Comparison of ENCODE assay signal across 1 cellular context in genomic region chr9:136307215-136307750, GRCh38.
TF ChIP-seq lines count a peak whose summit lies in the region.

No MANE protein-coding gene starts in this region.

TF ChIP-seq in HepG2, 621 proteins besides CTCF, POLR2A, EP300 and RAD21 (continues in another document):
- TF ChIP-seq ZBTB39 (CRISPR knock-in tag; IDR thresholded peaks at IDR 0.05) = no peak
- no peak for TF ChIP-seq ZKSCAN8 (CRISPR knock-in tag; IDR thresholded peaks at IDR 0.05; ENCODE audit: borderline replicate concordance)
- no peak for TF ChIP-seq KDM5A (IDR thresholded peaks at IDR 0.05; ENCODE audit: borderline replicate concordance, low read length)
- peak; percentile 82; the same call in 1 of the 2 replicates for TF ChIP-seq TRIM22 (IDR thresholded peaks at IDR 0.05)
- no peak for TF ChIP-seq ZKSCAN1 (IDR thresholded peaks at IDR 0.05; ENCODE audit: low read length)
- TF ChIP-seq PLRG1 (conservative IDR thresholded peaks at IDR 0.05) = 0 out of 2 replicates have a peak, but pooled peaks have one; percentile 34
- TF ChIP-seq SMAD1 (CRISPR knock-in tag; IDR thresholded peaks at IDR 0.05; ENCODE audit: borderline replicate concordance, low read depth) = no peak
- no peak for TF ChIP-seq ZXDC (CRISPR knock-in tag; IDR thresholded peaks at IDR 0.05)
- TF ChIP-seq ZNF678 (CRISPR knock-in tag; IDR thresholded peaks at IDR 0.05) = no peak
- no peak for TF ChIP-seq EZH2 (conservative IDR thresholded peaks at IDR 0.05; ENCODE audit: low read depth, low read length)
- no peak for TF ChIP-seq CERS6 (CRISPR knock-in tag; IDR thresholded peaks at IDR 0.05)
- TF ChIP-seq GATA4 (IDR thresholded peaks at IDR 0.05; ENCODE audit: borderline replicate concordance, low read depth) = no peak
- no peak for TF ChIP-seq NFE2L1 (CRISPR knock-in tag; IDR thresholded peaks at IDR 0.05; ENCODE audit: borderline replicate concordance)
- TF ChIP-seq ZNF773 (CRISPR knock-in tag; IDR thresholded peaks at IDR 0.05; ENCODE audit: borderline replicate concordance) = no peak
- no peak for TF ChIP-seq THRA (CRISPR knock-in tag; IDR thresholded peaks at IDR 0.05; ENCODE audit: borderline replicate concordance)
- TF ChIP-seq ZBTB40 (IDR thresholded peaks at IDR 0.05) = peak; percentile 23; the same call in 1 of the 2 replicates
- no peak for TF ChIP-seq ZBTB40 (CRISPR knock-in tag; IDR thresholded peaks at IDR 0.05)
- TF ChIP-seq HOMEZ (CRISPR knock-in tag; IDR thresholded peaks at IDR 0.05; ENCODE audit: low read depth) = no peak
- no peak for TF ChIP-seq ZNF747 (CRISPR knock-in tag; IDR thresholded peaks at IDR 0.05; ENCODE audit: borderline replicate concordance)
- TF ChIP-seq PATZ1 (CRISPR knock-in tag; IDR thresholded peaks at IDR 0.05) = no peak
- no peak for TF ChIP-seq ZNF468 (CRISPR knock-in tag; IDR thresholded peaks at IDR 0.05)
- TF ChIP-seq IRF2 (CRISPR knock-in tag; IDR thresholded peaks at IDR 0.05) = no peak
- TF ChIP-seq DMAP1 (CRISPR knock-in tag; IDR thresholded peaks at IDR 0.05) = no peak
- TF ChIP-seq ZSCAN22 (CRISPR knock-in tag; IDR thresholded peaks at IDR 0.05) = no peak
- TF ChIP-seq CREM (IDR thresholded peaks at IDR 0.05) = no peak
- no peak for TF ChIP-seq CREM (CRISPR knock-in tag; IDR thresholded peaks at IDR 0.05)
- TF ChIP-seq FOXP1 (IDR thresholded peaks at IDR 0.05) = 0 out of 2 replicates have a peak, but pooled peaks have one; percentile 13
- TF ChIP-seq FOXP1 (CRISPR knock-in tag; IDR thresholded peaks at IDR 0.05) = no peak
- TF ChIP-seq ARID3A (IDR thresholded peaks at IDR 0.05; ENCODE audit: low read depth, low read length) = no peak
- TF ChIP-seq ZNF207 (IDR thresholded peaks at IDR 0.05; ENCODE audit: borderline replicate concordance) = no peak
- TF ChIP-seq THYN1 (CRISPR knock-in tag; IDR thresholded peaks at IDR 0.05; ENCODE audit: borderline replicate concordance, low read depth) = no peak
- TF ChIP-seq PCBP2 (optimal IDR thresholded peaks at IDR 0.05; ENCODE audit: low read depth, low read length, poor library complexity, severe bottlenecking) = no peak
- TF ChIP-seq SMYD3 (CRISPR knock-in tag; IDR thresholded peaks at IDR 0.05) = no peak
- no peak for TF ChIP-seq FLYWCH1 (CRISPR knock-in tag; IDR thresholded peaks at IDR 0.05)
